ENCODE assay signal across 9 cellular contexts in the genomic region with DNA sequence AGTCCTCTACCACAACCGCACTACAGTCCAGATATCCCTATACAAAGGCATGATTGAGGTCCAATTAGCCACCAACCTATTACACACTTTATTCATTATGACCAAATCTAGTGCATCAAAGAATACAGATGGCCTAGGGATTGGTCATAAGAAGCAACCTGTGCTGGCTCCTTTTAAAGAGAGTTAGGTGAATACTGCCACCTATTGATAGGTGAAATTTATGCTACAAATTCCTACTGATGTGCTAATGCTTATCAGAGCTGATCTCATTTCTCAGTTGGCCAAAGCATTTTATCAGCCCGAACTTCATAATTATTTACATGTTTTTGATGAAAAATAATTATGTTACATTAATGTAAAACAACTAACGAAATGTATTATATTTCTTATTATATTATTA.
A peak's percentile ranks its signal among the peaks of the same experiment; 100 is the strongest.
DNase-seq lines count a peak whose midpoint lies in the region; ATAC-seq and TF ChIP-seq lines count a peak whose summit lies in the region.
"Had no signal": no experiment of that assay in that cellular context is flagged by ENCODE, and none has a peak within 500 bp of the region (broad histone marks: within the 10 kb centered on the region; RNA-seq: fewer than 3 reads in every experiment).

No MANE protein-coding gene starts in this region.

- no peak overlapping the region for H3K27ac Mint-ChIP-seq in chondrocyte (ENCODE audit: unreplicated experiment)
- H3K27ac Mint-ChIP-seq: B cell had no signal

- no peak overlapping the region for H3K18ac ChIP-seq in mesendoderm (ENCODE audit: low read length)

- no peak overlapping the region for H3K4ac ChIP-seq in mesendoderm (ENCODE audit: low read depth, low read length)

- H3K27ac ChIP-seq in mesendoderm (ENCODE audit: low read depth, low read length), result no peak overlapping the region

- H3K56ac ChIP-seq in mesendoderm (ENCODE audit: low read length), result no peak overlapping the region

- H3K4me3 Mint-ChIP-seq in chondrocyte (ENCODE audit: unreplicated experiment), result no peak overlapping the region
- H3K4me3 Mint-ChIP-seq: B cell had no signal

- H3K79me2 ChIP-seq in mesendoderm (ENCODE audit: control insufficient read depth, insufficient read depth, low read length), result no peaks in the 10 kb centered on the region

- no peak overlapping the region for H3K9ac ChIP-seq in mesendoderm (ENCODE audit: low read length)

- H3K36me3 Mint-ChIP-seq in chondrocyte (ENCODE audit: low read depth), result no peaks in the 10 kb centered on the region

- peak; percentile 87 for TF ChIP-seq CTCF in chondrocyte (IDR thresholded peaks at IDR 0.05)

- peaks cover 12% of the 10 kb centered on the region for H3K4me1 Mint-ChIP-seq in chondrocyte (ENCODE audit: low read depth)
- H3K4me1 Mint-ChIP-seq: B cell had no signal

- H3K27me3 Mint-ChIP-seq in chondrocyte (ENCODE audit: low read depth), result peaks cover 11% of the 10 kb centered on the region

- no peak overlapping the region for H2BK5ac ChIP-seq in mesendoderm (ENCODE audit: low read length)

- DNase-seq in NCI-H1417 (lab: John Stamatoyannopoulos, UW), result peak; percentile 1 to 85 (median 49)
- DNase-seq in NCI-H1417 treated with DMSO at 0.1 percent for 48 hours (lab: John Stamatoyannopoulos, UW), result no peak
- DNase-seq in NCI-H774 (lab: John Stamatoyannopoulos, UW), result peak; percentile 70
- no peak for DNase-seq in chondrocyte (ENCODE audit: low spot score)
- DNase-seq in mesendoderm, result peak; percentile 81
- no peak for DNase-seq in activated gamma-delta T cell treated with Interleukin-2 at 50 U/mL for 16 hours

- no peak overlapping the region for H4K5ac ChIP-seq in mesendoderm (ENCODE audit: low read length)

- H3K79me1 ChIP-seq in mesendoderm (ENCODE audit: low read length), result no peaks in the 10 kb centered on the region

- WGBS in mesendoderm (ENCODE audit: extremely low coverage, insufficient coverage, low lambda C conversion rate), result no CpG with 5 or more reads among the region's 3 CpGs

- no peak overlapping the region for H3K4me2 ChIP-seq in mesendoderm (ENCODE audit: low read length)

- H3K9me3 Mint-ChIP-seq in chondrocyte (ENCODE audit: low read depth), result no peaks in the 10 kb centered on the region

- ATAC-seq in HG03442 (IDR thresholded peaks at IDR 0.05; ENCODE audit: unreplicated experiment), result peak; percentile 58
- ATAC-seq in GM19463 (IDR thresholded peaks at IDR 0.05; ENCODE audit: unreplicated experiment), result no peak

- H4K8ac ChIP-seq in mesendoderm (ENCODE audit: low read depth, low read length), result no peak overlapping the region

- H3K23ac ChIP-seq in mesendoderm (ENCODE audit: low read length), result no peak overlapping the region

- no peak overlapping the region for H3K4me3 ChIP-seq in mesendoderm (ENCODE audit: low read length)

- no peak overlapping the region for H2AK5ac ChIP-seq in mesendoderm (ENCODE audit: low read length)

- no peaks in the 10 kb centered on the region for H3K4me1 ChIP-seq in mesendoderm (ENCODE audit: control insufficient read depth, low read depth, low read length)

- no peaks in the 10 kb centered on the region for H3K27me3 ChIP-seq in mesendoderm (ENCODE audit: insufficient read depth, low read length, poor library complexity)

- no peak overlapping the region for H2BK120ac ChIP-seq in mesendoderm (ENCODE audit: low read depth, low read length)

- no peaks in the 10 kb centered on the region for H3K36me3 ChIP-seq in mesendoderm (ENCODE audit: control insufficient read depth, insufficient read depth, low read length)

- H2BK15ac ChIP-seq in mesendoderm (replicated peaks; ENCODE audit: low read depth), result no peak overlapping the region

Comparison
In these comparisons a context has a peak if more than half of its experiments do, and no peak if none do; other contexts are left out.
1. DNase-seq: peak in NCI-H1417 (3 of 3), NCI-H774 (single experiment) and mesendoderm (single experiment); none in NCI-H1417 treated with DMSO at 0.1 percent for 48 hours (single experiment), chondrocyte (single experiment) and activated gamma-delta T cell treated with Interleukin-2 at 50 U/mL for 16 hours (single experiment).